In the genomic region with DNA sequence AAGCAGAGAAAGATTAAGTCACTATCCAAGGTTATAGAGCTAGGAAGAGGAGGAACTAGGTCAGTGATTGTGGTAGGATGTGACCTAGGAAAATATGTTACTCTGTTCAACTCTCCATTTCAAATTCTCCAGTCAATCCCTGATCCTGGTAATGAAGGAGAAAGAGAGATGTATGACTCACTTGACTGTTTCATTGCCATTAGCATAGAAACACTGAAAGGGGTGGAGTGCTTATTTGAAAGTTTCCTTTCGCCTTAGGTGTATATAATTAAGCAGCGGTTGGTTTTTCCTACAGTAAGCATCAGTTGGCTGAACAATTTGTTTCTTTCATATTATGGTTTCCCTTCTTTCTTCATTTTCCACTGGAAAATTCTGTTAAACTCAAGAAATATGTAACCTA, we compare ENCODE assay signal across 22 cellular contexts.
"Had no signal": no experiment of that assay in that cellular context is flagged by ENCODE, and none has a peak within 500 bp of the region (broad histone marks: within the 10 kb centered on the region; RNA-seq: fewer than 3 reads in every experiment).

No MANE protein-coding gene starts in this region.

- H3K27me3 ChIP-seq: brain microvascular endothelial cell, stomach, suprapubic skin, tibial nerve had no signal

- ATAC-seq: activated CD4-positive, CD25-positive, alpha-beta regulatory T cell treated with anti-CD3 and anti-CD28 coated beads, Interleukin-2, amount 50 U/mL, for 24 hours; activated CD8-positive, alpha-beta T cell treated with anti-CD3 and anti-CD28 coated beads for 36 hours; activated naive CD8-positive, alpha-beta T cell treated with anti-CD3 and anti-CD28 coated beads, Interleukin-2, amount 50 U/mL, for 24 hours; left colon; sciatic nerve; stimulated activated memory B cell treated with anti-CD40 and anti-IgM and Interleukin-4, amounts not matched to agents 10 μg/mL and 1 μg/mL and 100 μg/mL, for 72 hours had no signal

- H3K9me3 Mint-ChIP-seq: activated CD8-positive, alpha-beta T cell treated with anti-CD3 and anti-CD28 coated beads for 36 hours; activated T-helper 1 cell treated with anti-CD3 and anti-CD28 coated beads, Interleukin-12 subunit alpha, Interleukin-12 subunit beta, Interleukin-2, Interleukin-4 antibody, amounts not matched to agents 30 ng/mL and 10 ng/mL and 1 ng/mL, durations not matched to agents 14 hours and 24 hours and 36 hours; stimulated activated memory B cell treated with anti-CD40 and anti-IgM and Interleukin-4, amounts not matched to agents 10 μg/mL and 1 μg/mL and 100 μg/mL, for 72 hours had no signal

- H3K36me3 ChIP-seq: brain microvascular endothelial cell, stomach, suprapubic skin, tibial nerve had no signal

- H3K27ac Mint-ChIP-seq: activated CD4-positive, alpha-beta T cell treated with anti-CD3 and anti-CD28 coated beads, Interleukin-2, amount 10 ng/mL, durations not matched to agents 24 days and 14 days; activated CD8-positive, alpha-beta T cell treated with anti-CD3 and anti-CD28 coated beads for 36 hours; activated naive CD8-positive, alpha-beta T cell treated with anti-CD3 and anti-CD28 coated beads, Interleukin-2, amount 50 U/mL, for 24 hours; activated T-helper 1 cell treated with anti-CD3 and anti-CD28 coated beads, Interleukin-12 subunit alpha, Interleukin-12 subunit beta, Interleukin-2, Interleukin-4 antibody, amounts not matched to agents 30 ng/mL and 10 ng/mL and 1 ng/mL, durations not matched to agents 14 hours and 24 hours and 36 hours; naive B cell; stimulated activated memory B cell treated with anti-CD40 and anti-IgM and Interleukin-4, amounts not matched to agents 10 μg/mL and 1 μg/mL and 100 μg/mL, for 72 hours had no signal

- H3K27me3 Mint-ChIP-seq: activated CD4-positive, alpha-beta T cell treated with anti-CD3 and anti-CD28 coated beads, Interleukin-2, amount 10 ng/mL, durations not matched to agents 24 days and 14 days; activated CD8-positive, alpha-beta T cell treated with anti-CD3 and anti-CD28 coated beads for 36 hours; activated naive CD8-positive, alpha-beta T cell treated with anti-CD3 and anti-CD28 coated beads, Interleukin-2, amount 50 U/mL, for 24 hours; naive B cell; stimulated activated memory B cell treated with anti-CD40 and anti-IgM and Interleukin-4, amounts not matched to agents 10 μg/mL and 1 μg/mL and 100 μg/mL, for 72 hours had no signal

- H3K4me3 ChIP-seq: coronary artery, stomach, suprapubic skin, tibial nerve had no signal

- H3K4me1 Mint-ChIP-seq: activated CD4-positive, alpha-beta T cell treated with anti-CD3 and anti-CD28 coated beads, Interleukin-2, amount 10 ng/mL, durations not matched to agents 24 days and 14 days; activated naive CD8-positive, alpha-beta T cell treated with anti-CD3 and anti-CD28 coated beads, Interleukin-2, amount 50 U/mL, for 24 hours; naive B cell; stimulated activated memory B cell treated with anti-CD40 and anti-IgM and Interleukin-4, amounts not matched to agents 10 μg/mL and 1 μg/mL and 100 μg/mL, for 72 hours had no signal

- H3K4me3 Mint-ChIP-seq: activated CD4-positive, alpha-beta T cell treated with anti-CD3 and anti-CD28 coated beads, Interleukin-2, amount 10 ng/mL, durations not matched to agents 24 days and 14 days; activated CD8-positive, alpha-beta T cell treated with anti-CD3 and anti-CD28 coated beads for 36 hours; activated naive CD8-positive, alpha-beta T cell treated with anti-CD3 and anti-CD28 coated beads, Interleukin-2, amount 50 U/mL, for 24 hours; activated T-helper 1 cell treated with anti-CD3 and anti-CD28 coated beads, Interleukin-12 subunit alpha, Interleukin-12 subunit beta, Interleukin-2, Interleukin-4 antibody, amounts not matched to agents 30 ng/mL and 10 ng/mL and 1 ng/mL, durations not matched to agents 14 hours and 24 hours and 36 hours; naive B cell; stimulated activated memory B cell treated with anti-CD40 and anti-IgM and Interleukin-4, amounts not matched to agents 10 μg/mL and 1 μg/mL and 100 μg/mL, for 72 hours had no signal

- H3K9me3 ChIP-seq: stomach, suprapubic skin, tibial nerve had no signal

- H3K27ac ChIP-seq: brain microvascular endothelial cell, coronary artery, stomach, suprapubic skin, tibial nerve, VCaP had no signal

- H3K36me3 Mint-ChIP-seq: naive B cell; stimulated activated memory B cell treated with anti-CD40 and anti-IgM and Interleukin-4, amounts not matched to agents 10 μg/mL and 1 μg/mL and 100 μg/mL, for 72 hours had no signal

- DNase-seq: activated CD4-positive, alpha-beta T cell treated with anti-CD3 and anti-CD28 coated beads, Interleukin-2, amount 10 ng/mL, durations not matched to agents 24 days and 14 days; activated CD8-positive, alpha-beta T cell treated with anti-CD3 and anti-CD28 coated beads for 36 hours; activated gamma-delta T cell; activated naive CD4-positive, alpha-beta T cell treated with anti-CD3 and anti-CD28 coated beads, Interleukin-2, amount 50 U/mL, for 16 hours; activated naive CD8-positive, alpha-beta T cell treated with anti-CD3 and anti-CD28 coated beads, Interleukin-2, amount 50 U/mL, for 24 hours; brain microvascular endothelial cell; glutamatergic neuron; hypothalamus; left colon; naive B cell; nucleus accumbens; small intestine; stimulated activated CD4-positive, alpha-beta T cell treated with anti-CD3 and anti-CD28 coated beads, Interleukin-15, amount 100 ng/mL, for 24 hours; stomach had no signal

- H3K4me1 ChIP-seq: stomach, suprapubic skin, tibial nerve had no signal
